8 cellular contexts compared by ENCODE assay signal in genomic region chr2:9770308-9771100, GRCh38.
DNase-seq lines count a peak whose midpoint lies in the region; ATAC-seq and TF ChIP-seq lines count a peak whose summit lies in the region.

No MANE protein-coding gene starts in this region.

- DNase-seq in Caki2 (ENCODE audit: low read depth) (peak; percentile 26), HS-27A (ENCODE audit: low read depth) (peak; percentile 19), PC-3 (peak; percentile 72), foreskin keratinocyte (peak in 1 of 2 donors; percentile 52), osteoblast (ENCODE audit: insufficient read length, low spot score, missing footprints) (peak; percentile 98)
- DNase-seq in activated effector memory CD4-positive, alpha-beta T cell treated with anti-CD3 and anti-CD28 coated beads, Interleukin-2, amount 50 U/mL, for 16 hours: peak; percentile 84
- DNase-seq in effector CD8-positive, alpha-beta T cell (lab: John Stamatoyannopoulos, UW): no peak

- H3K9ac ChIP-seq in PC-3 (ENCODE audit: low read length): no peak overlapping the region; the same call in 1 of the 2 replicates

- peak; percentile 82 for TF ChIP-seq CTCF in PC-3 (conservative IDR thresholded peaks at IDR 0.05; ENCODE audit: low read depth, low read length)
- TF ChIP-seq CTCF in foreskin keratinocyte (conservative IDR thresholded peaks at IDR 0.05): peak; percentile 83
- TF ChIP-seq CTCF in osteoblast (IDR thresholded peaks at IDR 0.05; ENCODE audit: extremely low read depth, low read depth, low read length): peak; percentile 78

- H3K9me3 ChIP-seq in PC-3 (ENCODE audit: low read length) (no peaks in the 10 kb centered on the region), osteoblast (ENCODE audit: low read depth, low read length) (no peaks in the 10 kb centered on the region)

- peak overlapping the region; percentile 60; the same call in 1 of the 2 replicates for H2AFZ ChIP-seq in PC-3 (ENCODE audit: low read length)
- peak overlapping the region; percentile 69 for H2AFZ ChIP-seq in osteoblast (ENCODE audit: low read length)

- POLR2A ChIA-PET in PC-3 (lab: Charles Lee; ENCODE audit: unreplicated experiment): no interaction called here

- H3K4me2 ChIP-seq in PC-3 (ENCODE audit: low read length): no peak overlapping the region
- H3K4me2 ChIP-seq in osteoblast (ENCODE audit: insufficient read depth, low read length): peak overlapping the region; percentile 64

- H3K79me2 ChIP-seq in PC-3 (ENCODE audit: low read length): no peaks in the 10 kb centered on the region
- no peaks in the 10 kb centered on the region for H3K79me2 ChIP-seq in osteoblast (ENCODE audit: insufficient read depth, low read length)

- H3K27ac ChIP-seq in PC-3 (ENCODE audit: low read length): no peak overlapping the region
- no peak overlapping the region for H3K27ac ChIP-seq in foreskin keratinocyte
- H3K27ac ChIP-seq in osteoblast (ENCODE audit: low read depth, low read length): peak overlapping the region; percentile 66

- H3K27me3 ChIP-seq in PC-3 (ENCODE audit: low read length): no peaks in the 10 kb centered on the region
- peaks cover 12% of the 10 kb centered on the region for H3K27me3 ChIP-seq in foreskin keratinocyte
- no peaks in the 10 kb centered on the region for H3K27me3 ChIP-seq in osteoblast (ENCODE audit: insufficient read depth, low read length)

- H3K4me1 ChIP-seq in PC-3 (ENCODE audit: insufficient read depth, low read length): no peaks in the 10 kb centered on the region; the same call in 1 of the 2 replicates
- peaks cover 9% of the 10 kb centered on the region for H3K4me1 ChIP-seq in foreskin keratinocyte
- H3K4me1 ChIP-seq in osteoblast (ENCODE audit: insufficient read depth, low read length): peaks cover 40% of the 10 kb centered on the region

- no peaks in the 10 kb centered on the region for H3F3A ChIP-seq in PC-3 (ENCODE audit: low read length, unreplicated experiment)

- peak; percentile 84 for ATAC-seq in PC-3
- peak; percentile 58 for ATAC-seq in foreskin keratinocyte
- ATAC-seq in GM21390 (IDR thresholded peaks at IDR 0.05; ENCODE audit: unreplicated experiment): no peak

- in situ Hi-C loops in Caki2 (cut with HindIII; ENCODE audit: low pct_unique_long_range_greater_than_20kb, low sequenced_read_pairs): no loop called here

- intact Hi-C loops in PC-3 (cut with micrococcal nuclease): no loop called here

- no peaks in the 10 kb centered on the region for H3K9me2 ChIP-seq in PC-3 (replicated peaks; ENCODE audit: low read length)

- no TSS peak for BruUV-seq in PC-3 (replicated peaks; lab: Mats Ljungman, UMichigan)

- H3K36me3 ChIP-seq in PC-3 (ENCODE audit: low read depth, low read length): no peaks in the 10 kb centered on the region
- no peaks in the 10 kb centered on the region for H3K36me3 ChIP-seq in osteoblast (ENCODE audit: insufficient read depth, low read length)

- H4K20me1 ChIP-seq in PC-3 (ENCODE audit: low read length) (no peaks in the 10 kb centered on the region), osteoblast (ENCODE audit: insufficient read depth, low read length) (no peaks in the 10 kb centered on the region)

- CTCF ChIA-PET in PC-3 (lab: Charles Lee): interaction anchor here (0.5 to 1.3 kb wide), 10 partner anchors 12 to 303 kb away, joined by 3 to 9 read pairs (median 3); partner anchors contain the start of gene ADAM17

- H3K4me3 ChIP-seq in PC-3 (ENCODE audit: low read length) (no peak overlapping the region), osteoblast (ENCODE audit: insufficient read depth, low read length) (peak overlapping the region; percentile 45)
